Comparison of ENCODE assay signal across 19 cellular contexts in genomic region chr1:92797961-92798360, GRCh38. TPM values are rescaled to one million over a fixed set of nuclear protein-coding genes. Genes with fewer than 3 reads are reported as not detected.
DNase-seq lines count a peak whose midpoint lies in the region; ATAC-seq and TF ChIP-seq lines count a peak whose summit lies in the region.
"Had no signal": no experiment of that assay in that cellular context is flagged by ENCODE, and none has a peak within 500 bp of the region (broad histone marks: within the 10 kb centered on the region; RNA-seq: fewer than 3 reads in every experiment).

No MANE protein-coding gene starts in this region.

- no peak for TF ChIP-seq CTCF in mammary epithelial cell (conservative IDR thresholded peaks at IDR 0.05 in 1 of 2, IDR thresholded peaks at IDR 0.05 in 1 of 2; ENCODE audit: extremely low read depth in 1 of 2, insufficient read depth in 1 of 2, low read depth in 1 of 2, low read length in 2 of 2)
- TF ChIP-seq CTCF in breast epithelium (IDR thresholded peaks at IDR 0.05) = no peak
- TF ChIP-seq CTCF in chondrocyte (IDR thresholded peaks at IDR 0.05) = no peak

- CTCF ChIA-PET in mammary epithelial cell (lab: Charles Lee; ENCODE audit: low non-redundant PET) = no interaction called here

- no peak overlapping the region for H3K4me3 ChIP-seq in mammary epithelial cell (replicated peaks in 1 of 3; ENCODE audit: insufficient read depth in 1 of 3, low read depth in 2 of 3, low read length in 3 of 3)
- no peak overlapping the region for H3K4me3 ChIP-seq in breast epithelium
- H3K4me3 ChIP-seq: GM12878, K562 had no signal

- WGBS in mammary epithelial cell (ENCODE audit: low coverage, missing lambda C conversion rate) = 0% methylated on average over 1 of the region's 1 CpG

- no peaks in the 10 kb centered on the region for H3K9me3 ChIP-seq in mammary epithelial cell (replicated peaks; ENCODE audit: insufficient read depth, low read length)
- H3K9me3 ChIP-seq in breast epithelium = no peaks in the 10 kb centered on the region

- no peak overlapping the region for H3K9ac ChIP-seq in mammary epithelial cell (ENCODE audit: insufficient read depth, low read length)

- H3K79me2 ChIP-seq in mammary epithelial cell (ENCODE audit: insufficient read depth, low read length) = no peaks in the 10 kb centered on the region

- H4K20me1 ChIP-seq in mammary epithelial cell (ENCODE audit: insufficient read depth, low read length) = no peaks in the 10 kb centered on the region

- no peak overlapping the region for H2AFZ ChIP-seq in mammary epithelial cell (ENCODE audit: low read depth, low read length)

- H3K9me3 Mint-ChIP-seq in chondrocyte (ENCODE audit: low read depth) = peaks cover 8% of the 10 kb centered on the region

- H3K4me2 ChIP-seq in mammary epithelial cell (ENCODE audit: insufficient read depth, low read depth, low read length) = no peak overlapping the region

- no peak overlapping the region for H3K4me3 Mint-ChIP-seq in chondrocyte (ENCODE audit: unreplicated experiment)

- TF ChIP-seq POLR2A in breast epithelium (IDR thresholded peaks at IDR 0.05) = no peak

- H3K4me1 Mint-ChIP-seq in chondrocyte (ENCODE audit: low read depth) = peaks cover 30% of the 10 kb centered on the region

- in situ Hi-C loops in mammary epithelial cell (cut with MboI; ENCODE audit: low sequenced_read_pairs in 2 of 2) = no loop called here

- no peak for ATAC-seq in HG03571 (IDR thresholded peaks at IDR 0.05; ENCODE audit: unreplicated experiment)
- ATAC-seq: GM12878, K562 had no signal

- dilution Hi-C loops in mammary epithelial cell (cut with HindIII; ENCODE audit: low sequenced_read_pairs) = no loop called here

- no TSS peak for BruUV-seq in mammary epithelial cell (replicated peaks; lab: Mats Ljungman, UMichigan)

- DNase-seq in mammary epithelial cell (peak; percentile 58), breast epithelium (ENCODE audit: low spot score in 2 of 2) (no peak), chondrocyte (ENCODE audit: low spot score) (no peak), foreskin melanocyte (peak; percentile 89), iPS-NIHi11 (ENCODE audit: low spot score) (no peak), amniotic stem cell (lab: John Stamatoyannopoulos, UW) (no peak)
- DNase-seq in stimulated activated CD4-positive, alpha-beta T cell treated with anti-CD3 and anti-CD28 coated beads, Interleukin-2, amount 100 ng/mL, for 48 hours = no peak
- DNase-seq: COR-L47, NCI-H1092 treated with DMSO at 0.1 percent for 48 hours, NCI-H1694, NCI-H446, NCI-H748 treated with DMSO at 0.1 percent for 48 hours, Right ventricle myocardium superior had no signal

- no peaks in the 10 kb centered on the region for H3K36me3 Mint-ChIP-seq in chondrocyte (ENCODE audit: low read depth)

- H3K27me3 ChIP-seq in mammary epithelial cell (ENCODE audit: insufficient read depth, low read length) (no peaks in the 10 kb centered on the region), breast epithelium (no peaks in the 10 kb centered on the region)

- intact Hi-C loops in mammary epithelial cell (cut with micrococcal nuclease) (no loop called here), breast epithelium (cut with DNase I; ENCODE audit: low total_unique reads) (no loop called here)

- H3K27ac Mint-ChIP-seq in chondrocyte (ENCODE audit: unreplicated experiment) = peak overlapping the region; percentile 73

- H3K36me3 ChIP-seq in mammary epithelial cell (ENCODE audit: insufficient read depth, low read length) (no peaks in the 10 kb centered on the region), breast epithelium (no peaks in the 10 kb centered on the region)

- H3K27ac ChIP-seq in mammary epithelial cell (ENCODE audit: insufficient read depth, low read depth, low read length) (no peak overlapping the region), breast epithelium (no peak overlapping the region)
- H3K27ac ChIP-seq: 22Rv1, C4-2B, HL-60 had no signal

- H3K4me1 ChIP-seq in mammary epithelial cell (ENCODE audit: insufficient read depth, low read length) (no peaks in the 10 kb centered on the region), breast epithelium (no peaks in the 10 kb centered on the region)

- no peaks in the 10 kb centered on the region for H3K27me3 Mint-ChIP-seq in chondrocyte (ENCODE audit: low read depth)

RNA-seq across cellular contexts. Expression of gene EVI5, which starts 13.1 kb away (rescaled TPM):
- 10 to 100 TPM; 30.3 to 43.3 TPM for total RNA-seq in mammary epithelial cell
- 14.2 TPM for polyA plus RNA-seq in mammary epithelial cell
- polyA minus RNA-seq in mammary epithelial cell = 21.6 TPM
- 10 to 100 TPM; 28.0 to 38.7 (median 31.2) TPM for total RNA-seq in breast epithelium
- total RNA-seq in chondrocyte = 57.3 to 69.5 TPM (median 66.8 TPM) in 3 replicates

RNA-seq across cellular contexts. Expression of gene RPL5, which starts 33.9 kb away (rescaled TPM):
- total RNA-seq in mammary epithelial cell = 1,000 to 10,000 TPM; 1,045 to 1,097 TPM
- 1,681 TPM for polyA plus RNA-seq in mammary epithelial cell
- polyA minus RNA-seq in mammary epithelial cell = 816 TPM
- total RNA-seq in breast epithelium = 1,000 to 10,000 TPM; 1,682 to 2,363 (median 2,105) TPM
- 544 to 622 TPM (median 618 TPM) in 3 replicates for total RNA-seq in chondrocyte

Comparison
In these comparisons a context has a peak if more than half of its experiments do, and no peak if none do; other contexts are left out.
1. DNase-seq: peak in mammary epithelial cell (single experiment) and foreskin melanocyte (single experiment); none in breast epithelium (0 of 2), chondrocyte (single experiment), iPS-NIHi11 (single experiment), stimulated activated CD4-positive, alpha-beta T cell treated with anti-CD3 and anti-CD28 coated beads, Interleukin-2, amount 100 ng/mL, for 48 hours (0 of 2) and amniotic stem cell (single experiment).